ENCODE assay signal across 8 cellular contexts in genomic region chr3:51941798-51942602, GRCh38. TPM values are rescaled to one million over a fixed set of nuclear protein-coding genes. Genes with fewer than 3 reads are reported as not detected.
DNase-seq lines count a peak whose midpoint lies in the region; ATAC-seq lines count a peak whose summit lies in the region.

TSS of gene PARP3 (plus strand) at chr3:51942363. CDS start at chr3:51943356, 993 bp downstream.
TSS of gene RRP9 (minus strand) at chr3:51941904. CDS start at chr3:51941867, 37 bp downstream.

- peaks cover 22 to 40% (median 31%) of the 10 kb centered on the region in 7 donors for H3K4me1 Mint-ChIP-seq in naive thymus-derived CD4-positive, alpha-beta T cell

- peak; percentile 99 for DNase-seq in Daoy (ENCODE audit: low read depth)
- peak; percentile 99 to 100 for DNase-seq in Kasumi-1 (lab: John Stamatoyannopoulos, UW)
- DNase-seq in RPMI7951 (ENCODE audit: low read depth), result peak; percentile 100
- DNase-seq in activated T-helper 1 cell treated with anti-CD3 and anti-CD28 coated beads, Interleukin-2, amount 50 U/mL, for 16 hours (ENCODE audit: low read depth in 1 of 2, low spot score in 1 of 2), result peak; percentile 98 to 99
- peak; percentile 100 for DNase-seq in fibroblast of gingiva (ENCODE audit: low read depth)
- peak; percentile 97 to 100 (median 99) for DNase-seq in naive thymus-derived CD4-positive, alpha-beta T cell
- DNase-seq in stimulated activated naive CD4-positive, alpha-beta T cell (lab: John Stamatoyannopoulos, UW), result peak; percentile 96 to 100 (median 99)

- H3K27ac ChIP-seq in naive thymus-derived CD4-positive, alpha-beta T cell (ENCODE audit: low read depth, low read length), result peak within 1 kb of the TSS; percentile 80

- POLR2A ChIA-PET in naive thymus-derived CD4-positive, alpha-beta T cell (lab: Charles Lee), result interaction anchor here (0.6 to 3.1 kb wide), 16 partner anchors 12 to 1705 kb away, joined by 3 to 34 read pairs (median 4); partner anchors contain the start of genes ABHD14A, ABHD14B, PCBP4 and RPL29

- peak within 1 kb of the TSS; percentile 78 to 92 (median 89) for H3K27ac Mint-ChIP-seq in naive thymus-derived CD4-positive, alpha-beta T cell

- H3K4me3 ChIP-seq in naive thymus-derived CD4-positive, alpha-beta T cell (ENCODE audit: low read length), result peak within 1 kb of the TSS; percentile 78

- intact Hi-C loops in naive thymus-derived CD4-positive, alpha-beta T cell (cut with micrococcal nuclease), result loop anchor here (1.0 to 5.0 kb wide), 17 partner anchors 14 to 1325 kb away; partner anchors contain the start of genes ABHD14B (in 2 of the 2), ALAS1 (in 2 of the 2), DCAF1 (in 2 of the 2) and RPL29 (in 2 of the 2)

- H3K27me3 Mint-ChIP-seq in naive thymus-derived CD4-positive, alpha-beta T cell, result no peaks in the 10 kb centered on the region

- H3K9me3 ChIP-seq in naive thymus-derived CD4-positive, alpha-beta T cell (ENCODE audit: control insufficient read depth in 2 of 3, low read length in 3 of 3), result no peaks in the 10 kb centered on the region

- H3K9me3 Mint-ChIP-seq in naive thymus-derived CD4-positive, alpha-beta T cell, result no peaks in the 10 kb centered on the region

- ATAC-seq in GM21825 (IDR thresholded peaks at IDR 0.05; ENCODE audit: unreplicated experiment), result peak; percentile 87
- ATAC-seq in naive thymus-derived CD4-positive, alpha-beta T cell, result peak; percentile 98

- H3K36me3 ChIP-seq in naive thymus-derived CD4-positive, alpha-beta T cell (ENCODE audit: control insufficient read depth in 2 of 3, insufficient read depth in 3 of 3, low read length in 3 of 3), result peaks cover 0 to 19% (median 0%) of the 10 kb centered on the region in 3 experiments

- H3K36me3 Mint-ChIP-seq in naive thymus-derived CD4-positive, alpha-beta T cell, result peaks cover 0 to 10% (median 3%) of the 10 kb centered on the region in 5 donors

- H3K4me3 Mint-ChIP-seq in naive thymus-derived CD4-positive, alpha-beta T cell, result peak within 1 kb of the TSS; percentile 72 to 94 (median 90)

- H3K27me3 ChIP-seq in naive thymus-derived CD4-positive, alpha-beta T cell (ENCODE audit: control insufficient read depth in 2 of 2, insufficient read depth in 2 of 2, low read length in 2 of 2), result no peaks in the 10 kb centered on the region

- peaks cover 19 to 23% of the 10 kb centered on the region in 2 donors for H3K4me1 ChIP-seq in naive thymus-derived CD4-positive, alpha-beta T cell (ENCODE audit: control insufficient read depth in 2 of 2, insufficient read depth in 2 of 2, low read length in 2 of 2)

- CTCF ChIA-PET in naive thymus-derived CD4-positive, alpha-beta T cell (lab: Charles Lee), result interaction anchor here (0.6 to 3.6 kb wide), 21 partner anchors 32 to 420 kb away, joined by 3 to 28 read pairs (median 4); partner anchors contain the start of genes ABHD14A, ABHD14B and RPL29

RNA-seq across cellular contexts. Expression of gene PARP3, which starts in this region (rescaled TPM):
- 4.4 and 8.9 TPM in 2 replicates for total RNA-seq in Daoy (2014; rRNA removed; shearing (Covaris generic))
- 31.4 and 34.0 TPM in 2 replicates for total RNA-seq in RPMI7951 (2014; rRNA removed; shearing (Covaris generic))
- total RNA-seq in naive thymus-derived CD4-positive, alpha-beta T cell, result 10 to 100 TPM in 3 of 5 experiments, 1 to 10 TPM in 2; 7.7 to 21.5 (median 11.2) TPM
- 1 to 10 TPM; 3.2 to 7.6 TPM for polyA plus RNA-seq in naive thymus-derived CD4-positive, alpha-beta T cell

RNA-seq across cellular contexts. Expression of gene RRP9, which starts in this region (rescaled TPM):
- total RNA-seq in Daoy (2014; rRNA removed; shearing (Covaris generic)), result 69.3 and 71.7 TPM in 2 replicates
- total RNA-seq in RPMI7951 (2014; rRNA removed; shearing (Covaris generic)), result 29.0 and 37.6 TPM in 2 replicates
- total RNA-seq in naive thymus-derived CD4-positive, alpha-beta T cell, result 10 to 100 TPM; 10.2 to 34.2 (median 16.6) TPM
- polyA plus RNA-seq in naive thymus-derived CD4-positive, alpha-beta T cell, result 10 to 100 TPM; 19.8 to 33.4 TPM

Comparison
In these comparisons a context has a peak if more than half of its experiments do, and no peak if none do; other contexts are left out.
1. Peak in every context shown above with its lines: DNase-seq, ATAC-seq, H3K4me3 ChIP-seq and H3K27ac ChIP-seq.